In the genomic region with DNA sequence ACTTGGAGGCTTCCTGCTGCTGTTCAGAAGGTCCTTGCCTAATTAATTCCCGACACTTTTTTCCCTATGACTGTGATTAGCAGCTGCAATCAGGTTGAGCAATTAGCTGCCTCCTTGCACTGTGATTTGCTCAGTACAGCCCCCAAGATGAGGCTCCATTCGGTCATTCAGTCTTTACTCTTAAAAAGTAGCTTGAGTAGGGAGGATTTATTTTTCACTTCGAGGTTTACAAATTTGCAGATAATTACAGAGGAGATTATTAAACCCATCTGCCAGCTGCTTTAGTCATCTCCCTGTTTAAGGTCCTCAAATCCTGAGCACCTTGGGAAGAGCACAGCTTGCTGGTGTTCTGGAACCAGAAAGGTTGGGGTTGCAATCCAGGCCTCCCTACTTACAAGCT, we compare ENCODE assay signal across 21 cellular contexts.
"Had no signal": no experiment of that assay in that cellular context is flagged by ENCODE, and none has a peak within 500 bp of the region (broad histone marks: within the 10 kb centered on the region; RNA-seq: fewer than 3 reads in every experiment).

No MANE protein-coding gene starts in this region.

- H3K4me3 Mint-ChIP-seq: immature natural killer cell; memory B cell; naive B cell; T-helper 1 cell treated with Interleukin-12 subunit alpha and Interleukin-12 subunit beta and Interleukin-4 antibody, amounts not matched to agents 30 μg/mL and 1 μg/mL, for 36 hours had no signal

- H3K4me1 Mint-ChIP-seq: immature natural killer cell, memory B cell, naive B cell had no signal

- DNase-seq: activated CD4-positive, alpha-beta T cell treated with anti-CD3 and anti-CD28 coated beads, Interleukin-2, amount 50 U/mL, for 1 hour; activated CD4-positive, CD25-positive, alpha-beta regulatory T cell treated with anti-CD3 and anti-CD28 coated beads, Interleukin-2, amount 50 U/mL, for 72 hours; activated CD8-positive, alpha-beta memory T cell treated with anti-CD3 and anti-CD28 coated beads, Interleukin-2, amount 50 U/mL, for 48 hours; activated gamma-delta T cell; activated T-cell treated with anti-CD3 and anti-CD28 coated beads, Interleukin-2, amount 50 U/mL, for 48 hours; adrenal gland; cerebellar nuclear complex; cortex of kidney; effector CD4-positive, alpha-beta T cell; immature natural killer cell; kidney glomerular epithelial cell; left ventricle myocardium inferior; mucosa of descending colon; naive B cell; sigmoid colon; stimulated activated CD4-positive, alpha-beta T cell treated with anti-CD3 and anti-CD28 coated beads, Interleukin-4, amount 100 ng/mL, for 4 hours; stimulated activated naive CD4-positive, alpha-beta T cell; upper lobe of right lung had no signal

- H3K9me3 Mint-ChIP-seq: T-helper 1 cell treated with Interleukin-12 subunit alpha and Interleukin-12 subunit beta and Interleukin-4 antibody, amounts not matched to agents 30 μg/mL and 1 μg/mL, for 36 hours had no signal

- H3K36me3 Mint-ChIP-seq: activated naive CD4-positive, alpha-beta T cell treated with anti-CD3 and anti-CD28 coated beads, Interleukin-2, amount 50 U/mL, for 72 hours; immature natural killer cell had no signal

- H3K27ac Mint-ChIP-seq: activated naive CD4-positive, alpha-beta T cell treated with anti-CD3 and anti-CD28 coated beads, Interleukin-2, amount 50 U/mL, for 72 hours; immature natural killer cell; memory B cell; naive B cell; T-helper 1 cell treated with Interleukin-12 subunit alpha and Interleukin-12 subunit beta and Interleukin-4 antibody, amounts not matched to agents 30 μg/mL and 1 μg/mL, for 36 hours had no signal
